Comparison of ENCODE assay signal across 8 cellular contexts in genomic region chr14:73036706-73037450, GRCh38. TPM values are rescaled to one million over a fixed set of nuclear protein-coding genes. Genes with fewer than 3 reads are reported as not detected.
A peak's percentile ranks its signal among the peaks of the same experiment; 100 is the strongest.
DNase-seq lines count a peak whose midpoint lies in the region; ATAC-seq and TF ChIP-seq lines count a peak whose summit lies in the region.
"Not testable (repeated sequence)": the region's sequence is repeated elsewhere in the genome, so short reads cannot be mapped to it uniquely, and the experiment has no call there.

No MANE protein-coding gene starts in this region.

- H2AFZ ChIP-seq in GM23338; IMR-90 (replicated peaks; ENCODE audit: low read length, poor library complexity): not testable (repeated sequence)
- peak overlapping the region; percentile 25 for H2AFZ ChIP-seq in osteoblast (ENCODE audit: low read length)

- not testable (repeated sequence) for H2BK5ac ChIP-seq in IMR-90 (ENCODE audit: low read depth, low read length, poor library complexity, severe bottlenecking)

- not testable (repeated sequence) for H3K9me3 Mint-ChIP-seq in GM23338; endothelial cell (ENCODE audit: unreplicated experiment)

- H2BK120ac ChIP-seq in IMR-90 (ENCODE audit: low read depth, low read length) = not testable (repeated sequence)

- BruUV-seq in IMR-90 (replicated peaks; lab: Mats Ljungman, UMichigan) = not testable (repeated sequence)

- not testable (repeated sequence) for H3K27ac Mint-ChIP-seq in GM23338; endothelial cell (ENCODE audit: unreplicated experiment)

- not testable (repeated sequence) for H2BK15ac ChIP-seq in IMR-90 (ENCODE audit: low read depth, low read length)

- 27% methylated on average over 2 of the region's 9 CpGs; no CpG with 5 or more reads in 1 of the 2 experiments for WGBS in IMR-90 (ENCODE audit: extremely low coverage in 2 of 2, insufficient read length in 1 of 2), 2 experiments

- not testable (repeated sequence) for TF ChIP-seq POLR2A in IMR-90 (IDR thresholded peaks at IDR 0.05; ENCODE audit: low read depth, low read length)

- not testable (repeated sequence) for H3K23ac ChIP-seq in IMR-90 (ENCODE audit: low read depth, low read length)

- not testable (repeated sequence) for H3K18ac ChIP-seq in IMR-90 (ENCODE audit: low read depth, low read length)

- H3F3A ChIP-seq in GM23338 (replicated peaks; ENCODE audit: low read depth) = not testable (repeated sequence)

- not testable (repeated sequence) for H3K79me2 ChIP-seq in GM23338 (replicated peaks; ENCODE audit: insufficient read depth); osteoblast (ENCODE audit: insufficient read depth, low read length)

- not testable (repeated sequence) for H4K20me1 ChIP-seq in GM23338 (replicated peaks; ENCODE audit: insufficient read depth); IMR-90 (ENCODE audit: insufficient read depth, low read length); osteoblast (ENCODE audit: insufficient read depth, low read length)

- H3K9me1 ChIP-seq in IMR-90 (ENCODE audit: insufficient read depth, low read length) = not testable (repeated sequence)

- H3K14ac ChIP-seq in IMR-90 (replicated peaks; ENCODE audit: low read depth, low read length) = not testable (repeated sequence)

- not testable (repeated sequence) for H3K9ac ChIP-seq in IMR-90 (ENCODE audit: low read depth, low read length)

- not testable (repeated sequence) for H3K9me2 ChIP-seq in GM23338 (ENCODE audit: insufficient read depth)

- not testable (repeated sequence) for H3K27me3 Mint-ChIP-seq in GM23338 (ENCODE audit: insufficient read depth, low read depth, poor library complexity); endothelial cell (ENCODE audit: unreplicated experiment)

- H3K27me3 ChIP-seq in GM23338 (ENCODE audit: insufficient read depth); IMR-90 (ENCODE audit: control insufficient read depth, insufficient read depth, low read length); RWPE2 (ENCODE audit: insufficient read depth, poor library complexity, severe bottlenecking); osteoblast (ENCODE audit: insufficient read depth, low read length): not testable (repeated sequence)

- H3K4me2 ChIP-seq in GM23338; IMR-90 (ENCODE audit: low read depth, low read length); osteoblast (ENCODE audit: insufficient read depth, low read length): not testable (repeated sequence)

- H2AK9ac ChIP-seq in IMR-90 (replicated peaks; ENCODE audit: low read depth, low read length, poor library complexity) = not testable (repeated sequence)

- not testable (repeated sequence) for H3K9me3 ChIP-seq in IMR-90 (ENCODE audit: control insufficient read depth, insufficient read depth, low read length); RWPE2 (ENCODE audit: severe bottlenecking); osteoblast (ENCODE audit: low read depth, low read length)

- peak; percentile 16 for DNase-seq in ACHN
- peak; percentile 34 for DNase-seq in GM23338 (ENCODE audit: low spot score)
- peak; percentile 60 for DNase-seq in IMR-90
- not testable (repeated sequence) for DNase-seq in RWPE2 (ENCODE audit: low spot score); endothelial cell (ENCODE audit: low spot score); osteoblast (ENCODE audit: insufficient read length, low spot score, missing footprints)
- peak; percentile 11 for DNase-seq in astrocyte of the spinal cord (ENCODE audit: low read depth, low spot score)
- peak; percentile 33 for DNase-seq in glomerular visceral epithelial cell (ENCODE audit: extremely low spot score)

- POLR2A ChIA-PET in IMR-90 (lab: Charles Lee; ENCODE audit: unreplicated experiment) = not testable (repeated sequence)

- H4K5ac ChIP-seq in IMR-90 (ENCODE audit: low read depth, low read length) = not testable (repeated sequence)

- not testable (repeated sequence) for H3K36me3 Mint-ChIP-seq in GM23338 (ENCODE audit: low read depth); endothelial cell (ENCODE audit: low read depth, unreplicated experiment)

- not testable (repeated sequence) for H3K56ac ChIP-seq in IMR-90 (ENCODE audit: extremely low read depth, insufficient read depth, low read length)

- not testable (repeated sequence) for H4K8ac ChIP-seq in IMR-90 (ENCODE audit: low read depth in 2 of 2, low read length in 2 of 2)

- intact Hi-C loops in IMR-90 (cut with micrococcal nuclease) = not testable (repeated sequence)

- dilution Hi-C loops in IMR-90 (cut with HindIII; ENCODE audit: low sequenced_read_pairs, unreplicated experiment) = not testable (repeated sequence)

- H2BK20ac ChIP-seq in IMR-90 (ENCODE audit: low read depth, low read length) = not testable (repeated sequence)

- peak in 1 of 2 experiments; percentile 17; a peak in 1 of 4 replicates for TF ChIP-seq CTCF in GM23338 (conservative IDR thresholded peaks at IDR 0.05; ENCODE audit: low read depth in 2 of 2)
- not testable (repeated sequence) for TF ChIP-seq CTCF in IMR-90 (conservative IDR thresholded peaks at IDR 0.05; ENCODE audit: low read depth, low read length); RWPE2 (IDR thresholded peaks at IDR 0.05; ENCODE audit: poor library complexity, severe bottlenecking); astrocyte of the spinal cord (IDR thresholded peaks at IDR 0.05; ENCODE audit: low read depth, low read length); osteoblast (IDR thresholded peaks at IDR 0.05; ENCODE audit: extremely low read depth, low read depth, low read length)
- peak; percentile 13 for TF ChIP-seq CTCF in endothelial cell (IDR thresholded peaks at IDR 0.05; ENCODE audit: unreplicated experiment)

- CTCF ChIA-PET in IMR-90 (lab: Yijun Ruan, JAX) = not testable (repeated sequence)

- H3K79me1 ChIP-seq in IMR-90 (ENCODE audit: low read depth in 1 of 2, low read length in 2 of 2) = not testable (repeated sequence)

- peak; percentile 69 for ATAC-seq in GM23338
- ATAC-seq in IMR-90 (ENCODE audit: low read depth) = peak; percentile 32; the same call in 1 of the 2 replicates
- ATAC-seq in RWPE2 (ENCODE audit: low read depth) = peak; percentile 90

- TF ChIP-seq RAD21 in IMR-90 (IDR thresholded peaks at IDR 0.05; ENCODE audit: low read length) = not testable (repeated sequence)

- not testable (repeated sequence) for H3K4ac ChIP-seq in IMR-90 (ENCODE audit: low read depth, low read length)

- not testable (repeated sequence) for H3K27ac ChIP-seq in GM23338 (ENCODE audit: low read depth); IMR-90 (ENCODE audit: insufficient read depth, low read length); RWPE2 (ENCODE audit: poor library complexity, severe bottlenecking); osteoblast (ENCODE audit: low read depth, low read length)

- not testable (repeated sequence) for H3K4me3 ChIP-seq in GM23338; IMR-90 (ENCODE audit: insufficient read depth, low read depth, low read length); RWPE2 (ENCODE audit: severe bottlenecking); astrocyte of the spinal cord (ENCODE audit: low read depth, low read length); osteoblast (ENCODE audit: insufficient read depth, low read length)

- not testable (repeated sequence) for H2AK5ac ChIP-seq in IMR-90 (ENCODE audit: low read depth, low read length)

- not testable (repeated sequence) for H4K91ac ChIP-seq in IMR-90 (ENCODE audit: insufficient read depth, low read depth, low read length)

- H3K4me3 Mint-ChIP-seq in GM23338; endothelial cell (ENCODE audit: unreplicated experiment): not testable (repeated sequence)

- H3K4me1 Mint-ChIP-seq in GM23338; endothelial cell (ENCODE audit: unreplicated experiment): not testable (repeated sequence)

- in situ Hi-C loops in ACHN (cut with HindIII; ENCODE audit: low pct_ligation_motif_present, low pct_unique_long_range_greater_than_20kb, low sequenced_read_pairs); IMR-90 (cut with MboI; ENCODE audit: low sequenced_read_pairs); astrocyte of the spinal cord (cut with HindIII; ENCODE audit: low sequenced_read_pairs): not testable (repeated sequence)

- not testable (repeated sequence) for H3K36me3 ChIP-seq in GM23338 (ENCODE audit: insufficient read depth); IMR-90 (ENCODE audit: control insufficient read depth, insufficient read depth, low read length); RWPE2 (ENCODE audit: low read depth); osteoblast (ENCODE audit: insufficient read depth, low read length)

- not testable (repeated sequence) for H3K4me1 ChIP-seq in GM23338 (ENCODE audit: insufficient read depth); IMR-90 (ENCODE audit: control insufficient read depth, insufficient read depth, low read length); RWPE2 (ENCODE audit: insufficient read depth, poor library complexity, severe bottlenecking); osteoblast (ENCODE audit: insufficient read depth, low read length)

RNA-seq across cellular contexts. Expression of gene ZFYVE1, which starts 10.0 kb away (rescaled TPM):
- 10.2 and 12.5 TPM in 2 replicates for total RNA-seq in GM23338 (2014; rRNA removed; shearing (Covaris generic))
- 3.2 and 3.7 TPM in 2 replicates for polyA plus RNA-seq in GM23338 (2016; fragmentation: Nextera tagmentation; extraction: Ambion mirVana)
- total RNA-seq in IMR-90 (2012; rRNA removed) = 11.1 and 12.2 TPM in 2 replicates
- 14.2 and 16.5 TPM in 2 replicates for polyA plus RNA-seq in IMR-90 (2012; rRNA removed)
- 16.0 and 23.7 TPM in 2 replicates for polyA plus RNA-seq in IMR-90 (2012; cell fraction: cytosol; rRNA removed)
- polyA plus RNA-seq in IMR-90 (2012; cell fraction: nucleus; rRNA removed; ENCODE audit: low replicate concordance) = 31.7 and 37.7 TPM in 2 replicates
- 50.6 TPM for total RNA-seq in endothelial cell (ENCODE audit: unreplicated experiment)
- 30.8 and 38.0 TPM in 2 replicates for total RNA-seq in osteoblast

RNA-seq across cellular contexts. Expression of gene RBM25, which starts 21.5 kb away (rescaled TPM):
- total RNA-seq in GM23338 (2014; rRNA removed; shearing (Covaris generic)) = 107 and 120 TPM in 2 replicates
- polyA plus RNA-seq in GM23338 (2016; fragmentation: Nextera tagmentation; extraction: Ambion mirVana) (180 and 204 TPM in 2 replicates), IMR-90 (2012; rRNA removed) (26.6 and 32.9 TPM in 2 replicates)
- total RNA-seq in IMR-90 (2012; rRNA removed) (32.3 and 46.1 TPM in 2 replicates), endothelial cell (ENCODE audit: unreplicated experiment) (110 TPM), osteoblast (32.9 and 33.6 TPM in 2 replicates)
- 7.1 and 7.8 TPM in 2 replicates for polyA plus RNA-seq in IMR-90 (2012; cell fraction: cytosol; rRNA removed)
- polyA plus RNA-seq in IMR-90 (2012; cell fraction: nucleus; rRNA removed; ENCODE audit: low replicate concordance) = 38.8 and 103 TPM in 2 replicates

Comparison
In these comparisons a context has a peak if more than half of its experiments do, and no peak if none do; other contexts are left out.
1. ATAC-seq: peak in every context shown above with its lines; median percentile 90 in RWPE2; 69 in GM23338; 32 in IMR-90.